7 cellular contexts compared by ENCODE assay signal in the genomic region with DNA sequence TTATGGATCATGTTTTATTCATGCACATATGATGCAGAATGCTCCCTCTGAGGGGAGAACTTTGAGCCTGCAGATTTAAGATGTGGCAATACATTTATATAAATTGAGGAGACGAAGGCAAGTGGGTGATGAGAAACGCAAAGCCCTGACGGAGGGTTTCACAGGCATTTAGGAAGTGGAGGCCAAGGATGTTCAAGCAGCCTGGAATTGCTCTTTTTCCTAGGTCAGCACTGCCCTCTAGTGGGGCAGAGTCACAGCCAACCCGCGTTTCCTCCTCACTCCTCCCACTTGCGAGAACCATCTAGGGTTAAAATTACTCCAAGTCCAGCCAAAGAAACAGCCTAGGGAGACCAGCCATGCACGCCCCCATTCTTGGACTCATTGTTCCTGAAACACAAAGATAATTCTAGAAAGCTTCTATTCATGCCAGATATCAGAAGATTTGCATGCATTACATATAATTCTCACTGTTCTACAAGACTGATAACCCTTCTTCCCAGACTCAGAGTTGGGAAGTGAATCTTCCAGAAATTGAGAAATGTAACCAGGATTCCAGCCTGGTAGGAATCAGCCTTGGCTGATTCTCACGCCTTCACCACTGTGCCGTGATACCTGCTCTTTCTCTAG.
DNase-seq lines count a peak whose midpoint lies in the region; ATAC-seq and TF ChIP-seq lines count a peak whose summit lies in the region.

No MANE protein-coding gene starts in this region.

- H3K27me3 Mint-ChIP-seq in activated CD8-positive, alpha-beta memory T cell treated with anti-CD3 and anti-CD28 coated beads, Interleukin-2, amount 10 ng/mL, durations not matched to agents 7 days and 5 days = no peaks in the 10 kb centered on the region
- H3K27me3 Mint-ChIP-seq in natural killer cell (ENCODE audit: low read depth in 2 of 2) = no peaks in the 10 kb centered on the region

- CTCF ChIA-PET in activated CD8-positive, alpha-beta memory T cell treated with anti-CD3 and anti-CD28 coated beads, Interleukin-2, amount 10 ng/mL, durations not matched to agents 7 days and 5 days (lab: Charles Lee) = interaction anchor here (1.0 to 2.0 kb wide), 6 partner anchors 9 to 376 kb away, joined by 3 to 10 read pairs (median 6); no protein-coding TSS in a partner anchor

- no peak for DNase-seq in GM06990 (ENCODE audit: extremely low read depth, insufficient read length)
- DNase-seq in NCI-H748 (lab: John Stamatoyannopoulos, UW; ENCODE audit: unreplicated experiment) = peak; percentile 61
- peak; percentile 67 for DNase-seq in activated CD8-positive, alpha-beta memory T cell treated with anti-CD3 and anti-CD28 coated beads, Interleukin-2, amount 10 ng/mL, durations not matched to agents 7 days and 5 days
- no peak for DNase-seq in esophagus muscularis mucosa (ENCODE audit: extremely low spot score)
- DNase-seq in natural killer cell = peak; percentile 38
- peak in 1 of 2 donors; percentile 75 for DNase-seq in tibial nerve (ENCODE audit: low spot score in 2 of 2)

- no peak overlapping the region for H3K27ac Mint-ChIP-seq in activated CD8-positive, alpha-beta memory T cell treated with anti-CD3 and anti-CD28 coated beads, Interleukin-2, amount 10 ng/mL, durations not matched to agents 7 days and 5 days
- H3K27ac Mint-ChIP-seq in natural killer cell = no peak overlapping the region

- TF ChIP-seq POLR2A in esophagus muscularis mucosa (IDR thresholded peaks at IDR 0.05; ENCODE audit: low read depth) (no peak), tibial nerve (IDR thresholded peaks at IDR 0.05) (no peak)

- H3K36me3 Mint-ChIP-seq in activated CD8-positive, alpha-beta memory T cell treated with anti-CD3 and anti-CD28 coated beads, Interleukin-2, amount 10 ng/mL, durations not matched to agents 7 days and 5 days = no peaks in the 10 kb centered on the region
- H3K36me3 Mint-ChIP-seq in natural killer cell = no peaks in the 10 kb centered on the region

- intact Hi-C loops in esophagus muscularis mucosa (cut with DNase I) (loop anchor here (5.0 kb wide), 1 partner anchor 375 kb away; no protein-coding TSS in a partner anchor), natural killer cell (cut with micrococcal nuclease) (loop anchor here (2.0 to 5.0 kb wide), 2 partner anchors 375 to 780 kb away; no protein-coding TSS in a partner anchor)

- H3K4me1 ChIP-seq in esophagus muscularis mucosa (peaks cover 10 to 19% (median 14%) of the 10 kb centered on the region in 4 donors), tibial nerve (peaks cover 0 to 14% (median 0%) of the 10 kb centered on the region in 4 donors)

- H3K9me3 Mint-ChIP-seq in activated CD8-positive, alpha-beta memory T cell treated with anti-CD3 and anti-CD28 coated beads, Interleukin-2, amount 10 ng/mL, durations not matched to agents 7 days and 5 days (ENCODE audit: low read depth) = no peaks in the 10 kb centered on the region
- no peaks in the 10 kb centered on the region for H3K9me3 Mint-ChIP-seq in natural killer cell

- ATAC-seq in HG02884 (IDR thresholded peaks at IDR 0.05; ENCODE audit: unreplicated experiment) (peak; percentile 69), natural killer cell (peak in 2 of 3 donors; percentile 61 to 68)
- peak; percentile 62 for ATAC-seq in activated CD8-positive, alpha-beta memory T cell treated with anti-CD3 and anti-CD28 coated beads, Interleukin-2, amount 10 ng/mL, durations not matched to agents 7 days and 5 days

- 14% methylated on average over 9 of the region's 9 CpGs for WGBS in esophagus muscularis mucosa
- WGBS in tibial nerve, 2 donors = 9% methylated on average over 9 of the region's 9 CpGs

- H3K4me3 ChIP-seq in GM06990 (replicated peaks; ENCODE audit: low read depth, low read length) = no peak overlapping the region
- no peak overlapping the region for H3K4me3 ChIP-seq in esophagus muscularis mucosa
- H3K4me3 ChIP-seq in tibial nerve = no peak overlapping the region

- no peak overlapping the region for H3K4me3 Mint-ChIP-seq in activated CD8-positive, alpha-beta memory T cell treated with anti-CD3 and anti-CD28 coated beads, Interleukin-2, amount 10 ng/mL, durations not matched to agents 7 days and 5 days
- H3K4me3 Mint-ChIP-seq in natural killer cell = no peak overlapping the region

- H3K27ac ChIP-seq in esophagus muscularis mucosa (replicated peaks in 1 of 4) (no peak overlapping the region), tibial nerve (no peak overlapping the region)

- H3K4me1 Mint-ChIP-seq in activated CD8-positive, alpha-beta memory T cell treated with anti-CD3 and anti-CD28 coated beads, Interleukin-2, amount 10 ng/mL, durations not matched to agents 7 days and 5 days = no peaks in the 10 kb centered on the region
- H3K4me1 Mint-ChIP-seq in natural killer cell = peaks cover 0 to 22% of the 10 kb centered on the region in 2 donors

- TF ChIP-seq EP300 in esophagus muscularis mucosa (IDR thresholded peaks at IDR 0.05) = no peak
- no peak for TF ChIP-seq EP300 in tibial nerve (IDR thresholded peaks at IDR 0.05)

- H3K36me3 ChIP-seq in GM06990 (ENCODE audit: control insufficient read depth, insufficient read depth, low read length) (no peaks in the 10 kb centered on the region), esophagus muscularis mucosa (no peaks in the 10 kb centered on the region), tibial nerve (no peaks in the 10 kb centered on the region)

- no peaks in the 10 kb centered on the region for H3K9me3 ChIP-seq in esophagus muscularis mucosa
- H3K9me3 ChIP-seq in tibial nerve = no peaks in the 10 kb centered on the region

- H3K27me3 ChIP-seq in GM06990 (replicated peaks; ENCODE audit: control insufficient read depth, insufficient read depth, low read length) = no peaks in the 10 kb centered on the region
- H3K27me3 ChIP-seq in esophagus muscularis mucosa = no peaks in the 10 kb centered on the region
- no peaks in the 10 kb centered on the region for H3K27me3 ChIP-seq in tibial nerve

- peak; percentile 80 for TF ChIP-seq CTCF in GM06990 (IDR thresholded peaks at IDR 0.05; ENCODE audit: insufficient read depth, low read length, poor library complexity, severe bottlenecking)
- peak; percentile 77 to 86 (median 82) for TF ChIP-seq CTCF in esophagus muscularis mucosa (IDR thresholded peaks at IDR 0.05)
- TF ChIP-seq CTCF in natural killer cell (IDR thresholded peaks at IDR 0.05) = peak; percentile 81
- TF ChIP-seq CTCF in tibial nerve (IDR thresholded peaks at IDR 0.05) = peak; percentile 72 to 85 (median 79)

Comparison
In these comparisons a context has a peak if more than half of its experiments do, and no peak if none do; other contexts are left out.
1. DNase-seq: peak in NCI-H748 (single experiment), activated CD8-positive, alpha-beta memory T cell treated with anti-CD3 and anti-CD28 coated beads, Interleukin-2, amount 10 ng/mL, durations not matched to agents 7 days and 5 days (single experiment) and natural killer cell (single experiment); none in GM06990 (single experiment) and esophagus muscularis mucosa (single experiment).
2. Peak in every context shown above with its lines, with median percentiles within 50 percentile points of each other: CTCF ChIP-seq and ATAC-seq.